In genomic region chr17:82489117-82489516, GRCh38 we compare ENCODE assay signal across 10 cellular contexts. TPM values are rescaled to one million over a fixed set of nuclear protein-coding genes. Genes with fewer than 3 reads are reported as not detected.
A peak's percentile ranks its signal among the peaks of the same experiment; 100 is the strongest.
DNase-seq lines count a peak whose midpoint lies in the region; ATAC-seq lines count a peak whose summit lies in the region.
"Had no signal": no experiment of that assay in that cellular context is flagged by ENCODE, and none has a peak within 500 bp of the region (broad histone marks: within the 10 kb centered on the region; RNA-seq: fewer than 3 reads in every experiment).

No MANE protein-coding gene starts in this region.

- intact Hi-C loops in Right ventricle myocardium superior (cut with DNase I): no loop called here

- DNase-seq in GM04504 (ENCODE audit: low read depth): peak; percentile 68
- peak in 41 of 56 donors; percentile 6 to 86 (median 45) for DNase-seq in amygdala (lab: John Stamatoyannopoulos, UW)
- DNase-seq in Right ventricle myocardium superior: peak; percentile 86
- DNase-seq in putamen (ENCODE audit: low spot score): peak; percentile 71
- DNase-seq in DMS 273 treated with DMSO at 0.1 percent for 48 hours (lab: John Stamatoyannopoulos, UW): no peak
- no peak for DNase-seq in inferior parietal cortex (ENCODE audit: extremely low spot score)
- DNase-seq: activated CD4-positive, alpha-beta T cell treated with anti-CD3 and anti-CD28 coated beads, Interleukin-2, amount 50 U/mL, for 4 hours; glutamatergic neuron had no signal

- ATAC-seq in Right ventricle myocardium superior (ENCODE audit: poor library complexity) (peak; percentile 91), HG03045 (IDR thresholded peaks at IDR 0.05; ENCODE audit: unreplicated experiment) (no peak), GM21381 (IDR thresholded peaks at IDR 0.05; ENCODE audit: unreplicated experiment) (no peak)

RNA-seq across cellular contexts. Expression of gene FOXK2, which starts 30.4 kb away (rescaled TPM):
- total RNA-seq in Right ventricle myocardium superior: 34.3 TPM

RNA-seq across cellular contexts. Expression of gene NARF, which starts 30.6 kb away (rescaled TPM):
- total RNA-seq in Right ventricle myocardium superior: 73.4 TPM

RNA-seq across cellular contexts. Expression of gene CYBC1, which starts 38.6 kb away (rescaled TPM):
- total RNA-seq in Right ventricle myocardium superior: 26.6 TPM

Comparison
In these comparisons a context has a peak if more than half of its experiments do, and no peak if none do; other contexts are left out.
1. DNase-seq: peak in GM04504 (single experiment), amygdala (41 of 56), Right ventricle myocardium superior (single experiment) and putamen (single experiment); none in DMS 273 treated with DMSO at 0.1 percent for 48 hours (single experiment) and inferior parietal cortex (single experiment).